In the genomic region with DNA sequence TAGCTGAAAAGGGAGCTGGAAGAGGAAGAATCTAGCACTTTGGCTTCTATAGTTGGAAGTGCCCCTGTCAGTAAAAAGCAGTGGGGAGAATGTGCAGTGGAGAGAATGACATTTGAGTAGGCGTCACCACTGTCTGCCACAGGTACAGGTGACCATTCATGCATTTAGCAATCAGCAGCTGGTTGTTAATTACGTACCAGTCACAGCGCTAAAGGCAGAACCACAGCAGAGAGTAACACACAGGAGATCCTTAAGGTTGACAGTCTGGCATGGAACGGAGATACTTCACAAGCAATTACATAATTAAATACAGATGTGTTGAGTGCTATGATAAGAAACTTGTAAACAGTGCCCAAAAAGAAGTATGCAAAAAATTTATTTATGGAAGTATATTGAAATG, we compare ENCODE assay signal across 17 cellular contexts. TPM values are rescaled to one million over a fixed set of nuclear protein-coding genes. Genes with fewer than 3 reads are reported as not detected.
DNase-seq lines count a peak whose midpoint lies in the region; ATAC-seq and TF ChIP-seq lines count a peak whose summit lies in the region.
"Had no signal": no experiment of that assay in that cellular context is flagged by ENCODE, and none has a peak within 500 bp of the region (broad histone marks: within the 10 kb centered on the region; RNA-seq: fewer than 3 reads in every experiment).

No MANE protein-coding gene starts in this region.

- H3K4me1 ChIP-seq in DOHH2 (ENCODE audit: control insufficient read depth, low read length): peaks cover 30% of the 10 kb centered on the region
- H3K4me1 ChIP-seq in IMR-90 (ENCODE audit: control insufficient read depth, insufficient read depth, low read length): peaks cover 6% of the 10 kb centered on the region; the same call in 1 of the 2 replicates
- H3K4me1 ChIP-seq: BLaER1, Caco-2, HAP-1 had no signal

- no peak overlapping the region for H3K18ac ChIP-seq in IMR-90 (ENCODE audit: low read depth, low read length)

- no peak overlapping the region for H4K91ac ChIP-seq in IMR-90 (ENCODE audit: insufficient read depth, low read depth, low read length)

- H3K4me2 ChIP-seq in DOHH2 (ENCODE audit: low read length) (peak overlapping the region; percentile 58), IMR-90 (ENCODE audit: low read depth, low read length) (no peak overlapping the region)
- H3K4me2 ChIP-seq: BLaER1, GM23338 had no signal

- H3K9me1 ChIP-seq in IMR-90 (ENCODE audit: insufficient read depth, low read length): no peaks in the 10 kb centered on the region

- no peak overlapping the region for H2AK5ac ChIP-seq in IMR-90 (ENCODE audit: low read depth, low read length)

- H4K5ac ChIP-seq in IMR-90 (ENCODE audit: low read depth, low read length): no peak overlapping the region

- no peaks in the 10 kb centered on the region for H3F3A ChIP-seq in DOHH2 (ENCODE audit: control insufficient read depth, insufficient read depth)

- H3K56ac ChIP-seq in IMR-90 (ENCODE audit: extremely low read depth, insufficient read depth, low read length): no peak overlapping the region

- peak overlapping the region; percentile 18 for H2AFZ ChIP-seq in IMR-90 (replicated peaks; ENCODE audit: low read length, poor library complexity)
- H2AFZ ChIP-seq: GM23338 had no signal

- H3K27me3 ChIP-seq in DOHH2 (ENCODE audit: control insufficient read depth, low read length) (no peaks in the 10 kb centered on the region), IMR-90 (ENCODE audit: control insufficient read depth, insufficient read depth, low read length) (peaks cover 7% of the 10 kb centered on the region; the same call in 1 of the 2 replicates)
- H3K27me3 ChIP-seq: BLaER1 had no signal

- H3K79me2 ChIP-seq in DOHH2 (ENCODE audit: control insufficient read depth, low read length): no peaks in the 10 kb centered on the region

- no peaks in the 10 kb centered on the region for H4K20me1 ChIP-seq in DOHH2 (ENCODE audit: control insufficient read depth, insufficient read depth, low read depth, low read length)
- H4K20me1 ChIP-seq in IMR-90 (ENCODE audit: insufficient read depth, low read length): no peaks in the 10 kb centered on the region
- H4K20me1 ChIP-seq: BLaER1 had no signal

- no peak overlapping the region for H3K14ac ChIP-seq in IMR-90 (replicated peaks; ENCODE audit: low read depth, low read length)

- no peak for TF ChIP-seq RAD21 in IMR-90 (IDR thresholded peaks at IDR 0.05; ENCODE audit: low read length)

- no peak overlapping the region for H3K4ac ChIP-seq in IMR-90 (ENCODE audit: low read depth, low read length)

- no peak overlapping the region for H2BK20ac ChIP-seq in IMR-90 (ENCODE audit: low read depth, low read length)

- H3K9ac ChIP-seq in IMR-90 (ENCODE audit: low read depth, low read length): no peak overlapping the region
- H3K9ac ChIP-seq: BLaER1 had no signal

- in situ Hi-C loops in IMR-90 (cut with MboI; ENCODE audit: low sequenced_read_pairs): loop anchor here (5.0 to 25.0 kb wide), 3 partner anchors 212 to 1192 kb away; no protein-coding TSS in a partner anchor

- POLR2A ChIA-PET in IMR-90 (lab: Charles Lee; ENCODE audit: unreplicated experiment): no interaction called here

- BruUV-seq in IMR-90 (replicated peaks; lab: Mats Ljungman, UMichigan): no TSS peak

- TF ChIP-seq CTCF in DOHH2 (IDR thresholded peaks at IDR 0.05; ENCODE audit: low read depth, low read length, poor library complexity, severe bottlenecking): no peak
- TF ChIP-seq CTCF in IMR-90 (conservative IDR thresholded peaks at IDR 0.05; ENCODE audit: low read depth, low read length): no peak

- dilution Hi-C loops in IMR-90 (cut with HindIII; ENCODE audit: low sequenced_read_pairs, unreplicated experiment): no loop called here

- H3K4me3 ChIP-seq in DOHH2 (ENCODE audit: low read length) (peak overlapping the region; percentile 10; the same call in 1 of the 2 replicates), IMR-90 (ENCODE audit: insufficient read depth, low read depth, low read length) (no peak overlapping the region)
- H3K4me3 ChIP-seq: BLaER1, GM23338, HAP-1 had no signal

- 20% methylated on average over 1 of the region's 4 CpGs; no CpG with 5 or more reads in 1 of the 2 experiments for WGBS in IMR-90 (ENCODE audit: extremely low coverage in 2 of 2, insufficient read length in 1 of 2), 2 experiments

- H2BK120ac ChIP-seq in IMR-90 (ENCODE audit: low read depth, low read length): no peak overlapping the region

- H2AK9ac ChIP-seq in IMR-90 (replicated peaks; ENCODE audit: low read depth, low read length, poor library complexity): no peak overlapping the region

- H3K23ac ChIP-seq in IMR-90 (ENCODE audit: low read depth, low read length): no peak overlapping the region

- no peak for ATAC-seq in IMR-90 (ENCODE audit: low read depth)
- ATAC-seq in HG03378 (IDR thresholded peaks at IDR 0.05; ENCODE audit: unreplicated experiment): no peak
- no peak for ATAC-seq in HG02970 (IDR thresholded peaks at IDR 0.05; ENCODE audit: low FRiP score, unreplicated experiment)
- ATAC-seq: GM23338 had no signal

- peak; percentile 6 for DNase-seq in NCI-H748 (lab: John Stamatoyannopoulos, UW; ENCODE audit: unreplicated experiment)
- no peak for DNase-seq in NCI-H748 treated with DMSO at 0.1 percent for 48 hours (lab: John Stamatoyannopoulos, UW)
- no peak for DNase-seq in IMR-90
- DNase-seq in germinal center (ENCODE audit: low spot score): peak; percentile 43
- no peak for DNase-seq in NCI-H2081 (lab: John Stamatoyannopoulos, UW)
- DNase-seq: 8988T; AML-193; Caco-2; CD8-positive, alpha-beta memory T cell; DND-41 had no signal

- no peaks in the 10 kb centered on the region for H3K9me2 ChIP-seq in DOHH2 (replicated peaks; ENCODE audit: control insufficient read depth, low read length)

- H3K27ac ChIP-seq in DOHH2 (ENCODE audit: low read depth, low read length) (peak overlapping the region; percentile 43), IMR-90 (ENCODE audit: insufficient read depth, low read length) (no peak overlapping the region)
- H3K27ac ChIP-seq: BLaER1 had no signal

- H4K8ac ChIP-seq in IMR-90 (ENCODE audit: low read depth in 2 of 2, low read length in 2 of 2): no peak overlapping the region

- CTCF ChIA-PET in IMR-90 (lab: Yijun Ruan, JAX): no interaction called here

- no peak for TF ChIP-seq POLR2A in IMR-90 (IDR thresholded peaks at IDR 0.05; ENCODE audit: low read depth, low read length)

- no peaks in the 10 kb centered on the region for H3K79me1 ChIP-seq in IMR-90 (ENCODE audit: low read depth in 1 of 2, low read length in 2 of 2)

- H2BK5ac ChIP-seq in IMR-90 (ENCODE audit: low read depth, low read length, poor library complexity, severe bottlenecking): no peak overlapping the region

- H3K9me3 ChIP-seq in DOHH2 (ENCODE audit: control insufficient read depth, insufficient read depth, low read length) (peaks cover 18% of the 10 kb centered on the region; the same call in 1 of the 2 replicates), IMR-90 (ENCODE audit: control insufficient read depth, insufficient read depth, low read length) (peaks cover 4% of the 10 kb centered on the region; the same call in 1 of the 2 replicates)
- H3K9me3 ChIP-seq: Caco-2, HAP-1 had no signal

- intact Hi-C loops in IMR-90 (cut with micrococcal nuclease): no loop called here

- H2BK15ac ChIP-seq in IMR-90 (ENCODE audit: low read depth, low read length): no peak overlapping the region

- H3K36me3 ChIP-seq in DOHH2 (ENCODE audit: control insufficient read depth, low read length) (no peaks in the 10 kb centered on the region), IMR-90 (ENCODE audit: control insufficient read depth, insufficient read depth, low read length) (no peaks in the 10 kb centered on the region)
- H3K36me3 ChIP-seq: HAP-1 had no signal

TF ChIP-seq in IMR-90, 13 proteins besides CTCF, POLR2A, EP300 and RAD21:
- TF ChIP-seq CHD1 (IDR thresholded peaks at IDR 0.05; ENCODE audit: low read depth, low read length) (no peak), MXI1 (IDR thresholded peaks at IDR 0.05; ENCODE audit: borderline replicate concordance, low read depth, low read length) (no peak), ELK1 (IDR thresholded peaks at IDR 0.05; ENCODE audit: borderline replicate concordance, low read depth, low read length) (no peak), NFE2L2 (IDR thresholded peaks at IDR 0.05; ENCODE audit: low read depth, low read length) (no peak)

RNA-seq across cellular contexts. Expression of gene C10orf67, which starts 24.8 kb away (rescaled TPM):
- total RNA-seq in IMR-90 (2012; rRNA removed): 0.18 and 0.28 TPM in 2 replicates
- 0.14 and 0.15 TPM in 2 replicates for polyA plus RNA-seq in IMR-90 (2012; rRNA removed)
- 0.03 and 0.07 TPM in 2 replicates for polyA plus RNA-seq in IMR-90 (2012; cell fraction: cytosol; rRNA removed)
- 0.20 and 0.47 TPM in 2 replicates for polyA plus RNA-seq in IMR-90 (2012; cell fraction: nucleus; rRNA removed; ENCODE audit: low replicate concordance)
- total RNA-seq: Caco-2; CD8-positive, alpha-beta memory T cell; GM23338 had no signal
- polyA plus RNA-seq: IgD-negative memory B cell had no signal

Comparison
In these comparisons a context has a peak if more than half of its experiments do, and no peak if none do; other contexts are left out.
1. DNase-seq: peak in NCI-H748 (single experiment) and germinal center (single experiment); none in NCI-H748 treated with DMSO at 0.1 percent for 48 hours (single experiment), IMR-90 (single experiment) and NCI-H2081 (0 of 2).